Comparison of ENCODE assay signal across 14 cellular contexts in genomic region chr1:211126622-211127021, GRCh38. TPM values are rescaled to one million over a fixed set of nuclear protein-coding genes. Genes with fewer than 3 reads are reported as not detected.
"Had no signal": no experiment of that assay in that cellular context is flagged by ENCODE, and none has a peak within 500 bp of the region (broad histone marks: within the 10 kb centered on the region; RNA-seq: fewer than 3 reads in every experiment).

No MANE protein-coding gene starts in this region.

- DNase-seq: activated CD4-positive, CD25-positive, alpha-beta regulatory T cell; activated effector memory CD4-positive, alpha-beta T cell treated with Interleukin-2 at 50 U/mL for 16 hours; activated T-cell treated with anti-CD3 and anti-CD28 coated beads, Interleukin-2, amount 50 U/mL, for 1 hour; amygdala; effector memory CD8-positive, alpha-beta T cell; foreskin fibroblast; heart left ventricle; islet precursor cell; left lung; substantia nigra; upper lobe of left lung had no signal

- H3K36me3 ChIP-seq: heart left ventricle, left lung, upper lobe of left lung had no signal

- H3K9me3 ChIP-seq: heart left ventricle, left lung, upper lobe of left lung had no signal

- H3K27ac ChIP-seq: epithelial cell of prostate, heart left ventricle, left lung, upper lobe of left lung had no signal

- H3K4me1 ChIP-seq: heart left ventricle, left lung, upper lobe of left lung had no signal

- H3K4me3 ChIP-seq: heart left ventricle, left lung, smooth muscle cell, upper lobe of left lung had no signal

- ATAC-seq: effector memory CD8-positive, alpha-beta T cell; heart left ventricle; left lung; stimulated activated memory B cell treated with anti-CD40 and anti-IgM and Interleukin-4, amounts not matched to agents 10 μg/mL and 1 μg/mL and 100 μg/mL, for 72 hours had no signal

RNA-seq across cellular contexts. Expression of gene KCNH1, which starts 7.3 kb away (rescaled TPM):
- polyA plus RNA-seq: heart left ventricle had no signal
